In the genomic region with DNA sequence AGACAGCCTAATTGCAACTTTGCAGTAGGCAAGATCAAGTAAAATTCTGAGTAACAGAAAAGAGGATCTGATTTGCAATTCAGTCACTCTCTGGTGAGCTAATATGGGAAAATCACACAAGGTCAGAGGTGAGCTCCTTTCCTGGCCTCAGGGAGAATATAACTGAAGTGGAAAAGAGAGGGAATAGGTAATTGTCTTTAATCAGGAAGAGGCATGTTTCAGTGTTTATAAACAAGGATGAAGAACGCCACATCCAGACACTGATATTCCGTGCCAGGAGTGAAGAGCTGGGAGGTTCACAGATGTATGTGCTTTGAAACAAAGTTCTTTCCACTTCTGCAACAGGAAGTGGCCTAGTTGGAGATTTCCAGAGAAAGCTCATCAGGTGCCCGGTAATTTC, we compare ENCODE assay signal across 26 cellular contexts.
"Had no signal": no experiment of that assay in that cellular context is flagged by ENCODE, and none has a peak within 500 bp of the region (broad histone marks: within the 10 kb centered on the region; RNA-seq: fewer than 3 reads in every experiment).

No MANE protein-coding gene starts in this region.

- H3K27me3 Mint-ChIP-seq: activated CD4-positive, alpha-beta memory T cell treated with anti-CD3 and anti-CD28 coated beads, Interleukin-2, amount 10 ng/mL, durations not matched to agents 7 days and 5 days; activated naive CD4-positive, alpha-beta T cell treated with anti-CD3 and anti-CD28 coated beads, Interleukin-2, amount 10 ng/mL, durations not matched to agents 7 days and 5 days had no signal

- FAIRE-seq: islet of Langerhans had no signal

- H3K4me2 ChIP-seq: neural progenitor cell, smooth muscle cell had no signal

- H3K9me3 Mint-ChIP-seq: activated CD4-positive, alpha-beta memory T cell treated with anti-CD3 and anti-CD28 coated beads, Interleukin-2, amount 10 ng/mL, durations not matched to agents 7 days and 5 days; neural progenitor cell had no signal

- H3K36me3 ChIP-seq: esophagus muscularis mucosa, gastrocnemius medialis, neural progenitor cell, sigmoid colon, transverse colon, uterus had no signal

- H3K27ac Mint-ChIP-seq: activated CD4-positive, alpha-beta memory T cell treated with anti-CD3 and anti-CD28 coated beads, Interleukin-2, amount 10 ng/mL, durations not matched to agents 7 days and 5 days; activated naive CD4-positive, alpha-beta T cell treated with anti-CD3 and anti-CD28 coated beads, Interleukin-2, amount 10 ng/mL, durations not matched to agents 7 days and 5 days; activated T-cell treated with anti-CD3 and anti-CD28 coated beads, Interleukin-2, amount 50 U/mL, for 72 hours; naive B cell; neural progenitor cell; stimulated activated naive B cell treated with anti-CD40 and anti-IgM and Interleukin-4, amounts not matched to agents 10 μg/mL and 1 μg/mL and 100 μg/mL, for 72 hours; T-helper 17 cell had no signal

- H3K36me3 Mint-ChIP-seq: activated naive CD4-positive, alpha-beta T cell treated with anti-CD3 and anti-CD28 coated beads, Interleukin-2, amount 10 ng/mL, durations not matched to agents 7 days and 5 days; neural progenitor cell; stimulated activated naive B cell treated with anti-CD40 and anti-IgM and Interleukin-4, amounts not matched to agents 10 μg/mL and 1 μg/mL and 100 μg/mL, for 72 hours had no signal

- H2AFZ ChIP-seq: neural progenitor cell had no signal

- H3K4me1 ChIP-seq: esophagus muscularis mucosa, gastrocnemius medialis, neural progenitor cell, sigmoid colon, transverse colon had no signal

- H3K4me3 ChIP-seq: esophagus muscularis mucosa, gastrocnemius medialis, mucosa of descending colon, neural progenitor cell, sigmoid colon, smooth muscle cell, transverse colon, uterus had no signal

- H3K4me3 Mint-ChIP-seq: activated CD4-positive, alpha-beta memory T cell treated with anti-CD3 and anti-CD28 coated beads, Interleukin-2, amount 10 ng/mL, durations not matched to agents 7 days and 5 days; activated naive CD4-positive, alpha-beta T cell treated with anti-CD3 and anti-CD28 coated beads, Interleukin-2, amount 10 ng/mL, durations not matched to agents 7 days and 5 days; activated T-cell treated with anti-CD3 and anti-CD28 coated beads, Interleukin-2, amount 50 U/mL, for 72 hours; naive B cell; neural progenitor cell; stimulated activated naive B cell treated with anti-CD40 and anti-IgM and Interleukin-4, amounts not matched to agents 10 μg/mL and 1 μg/mL and 100 μg/mL, for 72 hours; T-helper 17 cell had no signal

- H3K4me1 Mint-ChIP-seq: activated CD4-positive, alpha-beta memory T cell treated with anti-CD3 and anti-CD28 coated beads, Interleukin-2, amount 10 ng/mL, durations not matched to agents 7 days and 5 days; activated naive CD4-positive, alpha-beta T cell treated with anti-CD3 and anti-CD28 coated beads, Interleukin-2, amount 10 ng/mL, durations not matched to agents 7 days and 5 days; naive B cell; neural progenitor cell; stimulated activated naive B cell treated with anti-CD40 and anti-IgM and Interleukin-4, amounts not matched to agents 10 μg/mL and 1 μg/mL and 100 μg/mL, for 72 hours; T-helper 17 cell had no signal

- H3K27me3 ChIP-seq: esophagus muscularis mucosa, gastrocnemius medialis, neural progenitor cell, sigmoid colon, transverse colon, uterus had no signal

- ATAC-seq: activated T-cell treated with anti-CD3 and anti-CD28 coated beads, Interleukin-2, amount 50 U/mL, for 72 hours; gastrocnemius medialis; left cardiac atrium; mucosa of descending colon; stimulated activated naive B cell treated with anti-CD40 and anti-IgM and Interleukin-4, amounts not matched to agents 10 μg/mL and 1 μg/mL and 100 μg/mL, for 72 hours; T-helper 17 cell had no signal

- H3K27ac ChIP-seq: esophagus muscularis mucosa, gastrocnemius medialis, neural progenitor cell, transverse colon had no signal

- DNase-seq: activated CD4-positive, alpha-beta memory T cell treated with anti-CD3 and anti-CD28 coated beads, Interleukin-2, amount 10 ng/mL, durations not matched to agents 7 days and 5 days; activated CD4-positive, alpha-beta T cell treated with anti-CD3 and anti-CD28 coated beads for 48 hours; activated CD4-positive, CD25-positive, alpha-beta regulatory T cell; activated effector memory CD4-positive, alpha-beta T cell treated with Interleukin-2 at 50 U/mL for 16 hours; activated naive CD4-positive, alpha-beta T cell treated with anti-CD3 and anti-CD28 coated beads, Interleukin-2, amount 10 ng/mL, durations not matched to agents 7 days and 5 days; activated T-cell treated with anti-CD3 and anti-CD28 coated beads, Interleukin-2, amount 50 U/mL, for 72 hours; effector memory CD4-positive, alpha-beta T cell; gastrocnemius medialis; head of caudate nucleus; left cardiac atrium; mesendoderm; mucosa of descending colon; naive B cell; posterior cingulate gyrus; sigmoid colon; stimulated activated CD4-positive, alpha-beta T cell treated with anti-CD3 and anti-CD28 coated beads, Interleukin-15, amount 100 ng/mL, for 24 hours; stimulated activated CD4-positive, alpha-beta T cell treated with anti-CD3 and anti-CD28 coated beads, Interleukin-2, amount 100 ng/mL, for 48 hours; stimulated activated CD8-positive, alpha-beta memory T cell treated with anti-CD3 and anti-CD28 coated beads, Interleukin-4, amount 100 ng/mL, for 48 hours; stimulated activated naive B cell treated with anti-CD40 and anti-IgM and Interleukin-4, amounts not matched to agents 10 μg/mL and 1 μg/mL and 100 μg/mL, for 72 hours; T-helper 17 cell; transverse colon; uterus had no signal

- H3K9me3 ChIP-seq: esophagus muscularis mucosa, gastrocnemius medialis, mucosa of descending colon, sigmoid colon, transverse colon, uterus had no signal
